25 cellular contexts compared by ENCODE assay signal in genomic region chr15:48632651-48633050, GRCh38.
"Had no signal": no experiment of that assay in that cellular context is flagged by ENCODE, and none has a peak within 500 bp of the region (broad histone marks: within the 10 kb centered on the region; RNA-seq: fewer than 3 reads in every experiment).

No MANE protein-coding gene starts in this region.

- H3K9me3 Mint-ChIP-seq: dendritic cell treated with granulocyte-macrophage colony-stimulating factor and Interleukin-4, amounts not matched to agents 40 ng/mL and 50 ng/mL, for 4 days; mesothelial cell of epicardium; stimulated activated effector memory CD8-positive, alpha-beta T cell treated with anti-CD3 and anti-CD28 coated beads, Interleukin-12 subunit alpha, Interleukin-12 subunit beta, amount 100 ng/mL, for 72 hours had no signal

- H3K27me3 Mint-ChIP-seq: dendritic cell treated with granulocyte-macrophage colony-stimulating factor and Interleukin-4, amounts not matched to agents 40 ng/mL and 50 ng/mL, for 4 days had no signal

- H3K27ac ChIP-seq: esophagus squamous epithelium, psoas muscle, stomach, upper lobe of right lung, WERI-Rb-1 had no signal

- H3K4me3 ChIP-seq: ascending aorta, esophagus squamous epithelium, lung, psoas muscle, stomach, thoracic aorta, upper lobe of right lung had no signal

- H3K36me3 Mint-ChIP-seq: mesothelial cell of epicardium; stimulated activated effector memory CD8-positive, alpha-beta T cell treated with anti-CD3 and anti-CD28 coated beads, Interleukin-12 subunit alpha, Interleukin-12 subunit beta, amount 100 ng/mL, for 72 hours had no signal

- H3K4me3 Mint-ChIP-seq: dendritic cell treated with granulocyte-macrophage colony-stimulating factor and Interleukin-4, amounts not matched to agents 40 ng/mL and 50 ng/mL, for 4 days; mesothelial cell of epicardium; neural crest cell; stimulated activated effector memory CD8-positive, alpha-beta T cell treated with anti-CD3 and anti-CD28 coated beads, Interleukin-12 subunit alpha, Interleukin-12 subunit beta, amount 100 ng/mL, for 72 hours had no signal

- ATAC-seq: psoas muscle; right cardiac atrium; stimulated activated effector memory CD8-positive, alpha-beta T cell treated with anti-CD3 and anti-CD28 coated beads, Interleukin-12 subunit alpha, Interleukin-12 subunit beta, amount 100 ng/mL, for 72 hours; upper lobe of right lung had no signal

- H3K27ac Mint-ChIP-seq: dendritic cell treated with granulocyte-macrophage colony-stimulating factor and Interleukin-4, amounts not matched to agents 40 ng/mL and 50 ng/mL, for 4 days; mesothelial cell of epicardium; stimulated activated effector memory CD8-positive, alpha-beta T cell treated with anti-CD3 and anti-CD28 coated beads, Interleukin-12 subunit alpha, Interleukin-12 subunit beta, amount 100 ng/mL, for 72 hours had no signal

- DNase-seq: activated CD4-positive, alpha-beta T cell treated with anti-CD3 and anti-CD28 coated beads for 1 hour; activated CD8-positive, alpha-beta memory T cell treated with anti-CD3 and anti-CD28 coated beads for 24 hours; activated CD8-positive, alpha-beta memory T cell treated with anti-CD3 and anti-CD28 coated beads, Interleukin-2, amount 50 U/mL, for 48 hours; activated effector memory CD4-positive, alpha-beta T cell treated with anti-CD3 and anti-CD28 coated beads, Interleukin-2, amount 50 U/mL, for 16 hours; activated naive CD4-positive, alpha-beta T cell treated with anti-CD3 and anti-CD28 coated beads, Interleukin-2, amount 50 U/mL, for 16 hours; activated T-cell treated with anti-CD3 and anti-CD28 coated beads, Interleukin-2, amount 50 U/mL, for 48 hours; cerebellar nuclear complex; effector memory CD4-positive, alpha-beta T cell; esophagus squamous epithelium; foreskin fibroblast; glutamatergic neuron; psoas muscle; right cardiac atrium; stimulated activated CD4-positive, alpha-beta T cell treated with anti-CD3 and anti-CD28 coated beads, Interleukin-4, amount 100 ng/mL, for 24 hours; stomach; T-helper 2 cell; upper lobe of right lung; WERI-Rb-1 had no signal

- H3K4me1 Mint-ChIP-seq: stimulated activated effector memory CD8-positive, alpha-beta T cell treated with anti-CD3 and anti-CD28 coated beads, Interleukin-12 subunit alpha, Interleukin-12 subunit beta, amount 100 ng/mL, for 72 hours had no signal

- H3K9me3 ChIP-seq: ascending aorta, esophagus squamous epithelium, psoas muscle, stomach, thoracic aorta, upper lobe of right lung had no signal

- H3K27me3 ChIP-seq: ascending aorta, esophagus squamous epithelium, stomach, upper lobe of right lung had no signal

- H3K36me3 ChIP-seq: ascending aorta, esophagus squamous epithelium, stomach, thoracic aorta, upper lobe of right lung, WERI-Rb-1 had no signal
